Comparison of ENCODE assay signal across 11 cellular contexts in genomic region chr12:123928897-123929296, GRCh38.
"Had no signal": no experiment of that assay in that cellular context is flagged by ENCODE, and none has a peak within 500 bp of the region (broad histone marks: within the 10 kb centered on the region; RNA-seq: fewer than 3 reads in every experiment).

No MANE protein-coding gene starts in this region.

- H3K4me2 ChIP-seq: SK-N-SH had no signal

- H3K27ac ChIP-seq: HL-60 had no signal

- H3K9me3 ChIP-seq: MG63, SK-N-SH had no signal

- DNase-seq: Karpas-422, MG63, NCI-H1105, NCI-H1694, NCI-H2029 treated with DMSO at 0.1 percent for 48 hours, NCI-H2171 treated with DMSO at 0.1 percent for 48 hours, NCI-H345, NCI-H446 treated with DMSO at 0.1 percent for 48 hours, SK-N-SH, SW 1271 had no signal

- H3K9ac ChIP-seq: SK-N-SH had no signal

- H3K36me3 ChIP-seq: MG63 had no signal

- H3K4me3 ChIP-seq: MG63 had no signal

- H3K27me3 ChIP-seq: MG63 had no signal
